Comparison of ENCODE assay signal across 15 cellular contexts in the genomic region with DNA sequence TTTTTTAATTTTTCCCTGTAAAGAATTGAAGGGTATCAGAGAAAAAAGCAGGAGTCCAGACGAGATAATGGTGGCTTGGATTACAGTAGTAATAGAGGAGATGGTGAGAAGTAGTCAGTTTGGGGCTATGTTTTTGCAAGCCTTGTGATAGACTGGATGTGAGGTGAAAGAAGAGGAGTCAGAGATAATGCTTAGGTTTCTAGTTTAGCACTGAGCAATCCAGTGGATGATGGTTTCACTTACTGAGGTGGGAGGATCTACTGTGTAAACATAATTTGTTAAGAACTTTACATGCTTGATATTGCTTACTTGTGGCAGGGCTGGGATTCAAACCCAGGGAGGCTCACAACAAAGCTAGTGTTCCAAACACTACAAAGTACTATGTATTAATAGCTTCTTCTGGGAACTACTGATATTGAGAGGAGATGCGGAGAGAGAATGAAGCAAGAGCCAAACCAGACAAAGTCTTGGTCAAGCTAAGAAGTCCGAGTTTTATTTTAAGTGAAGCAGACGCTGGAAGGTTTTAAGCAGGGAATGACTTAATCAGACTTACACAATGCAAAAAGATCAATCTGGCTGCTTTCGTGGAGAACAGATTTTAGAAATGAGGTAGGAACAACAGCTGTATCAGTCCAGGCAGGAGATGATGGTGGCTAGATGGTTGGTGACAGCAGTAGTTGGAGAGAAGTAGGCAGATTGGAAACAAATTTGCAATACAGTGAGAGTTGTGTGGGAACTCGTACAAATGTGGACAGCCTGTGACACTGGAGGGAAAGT. TPM values are rescaled to one million over a fixed set of nuclear protein-coding genes. Genes with fewer than 3 reads are reported as not detected.
DNase-seq lines count a peak whose midpoint lies in the region; ATAC-seq, FAIRE-seq and TF ChIP-seq lines count a peak whose summit lies in the region.
"Had no signal": no experiment of that assay in that cellular context is flagged by ENCODE, and none has a peak within 500 bp of the region (broad histone marks: within the 10 kb centered on the region; RNA-seq: fewer than 3 reads in every experiment).

No MANE protein-coding gene starts in this region.

- CTCF ChIA-PET in GM12878 (lab: Yijun Ruan, JAX) = interaction anchor here (0.6 to 1.3 kb wide), 3 partner anchors 9 to 134 kb away, joined by 3 to 7 read pairs (median 5); no protein-coding TSS in a partner anchor

- intact Hi-C loops in heart right ventricle (cut with DNase I) (no loop called here), left ventricle myocardium inferior (cut with micrococcal nuclease) (no loop called here), GM12878 (cut with micrococcal nuclease; ENCODE audit: unreplicated experiment) (no loop called here)

- no peaks in the 10 kb centered on the region for H3K9me3 ChIP-seq in heart right ventricle
- no peaks in the 10 kb centered on the region for H3K9me3 ChIP-seq in left ventricle myocardium inferior (replicated peaks)
- H3K9me3 ChIP-seq in GM12878 (replicated peaks; ENCODE audit: control insufficient read depth, insufficient read depth, low read length) = no peaks in the 10 kb centered on the region

- H3K4me3 ChIP-seq in heart right ventricle (no peak overlapping the region), left ventricle myocardium inferior (no peak overlapping the region), GM12878 (no peak overlapping the region)
- H3K4me3 ChIP-seq: cardiac muscle cell had no signal

- TF ChIP-seq EP300 in GM12878 (IDR thresholded peaks at IDR 0.05; ENCODE audit: borderline replicate concordance in 1 of 2, control insufficient read depth in 1 of 2, low read depth in 2 of 2, low read length in 2 of 2) = no peak

- TF ChIP-seq CTCF in heart right ventricle (IDR thresholded peaks at IDR 0.05) = no peak
- no peak for TF ChIP-seq CTCF in left ventricle myocardium inferior (IDR thresholded peaks at IDR 0.05; ENCODE audit: borderline replicate concordance)
- no peak for TF ChIP-seq CTCF in GM12878 (IDR thresholded peaks at IDR 0.05 in 2 of 3, conservative IDR thresholded peaks at IDR 0.05 in 1 of 3; ENCODE audit: control insufficient read depth in 2 of 3, extremely low read depth in 1 of 3, insufficient read depth in 1 of 3, low read depth in 3 of 3, low read length in 3 of 3)

- H3K9ac ChIP-seq in GM12878 (ENCODE audit: control insufficient read depth, insufficient read depth, low read length) = no peak overlapping the region

- no peak overlapping the region for H3K4me2 ChIP-seq in GM12878 (ENCODE audit: control insufficient read depth, insufficient read depth)

- WGBS in heart right ventricle, 2 donors = 72 to 85% methylated on average over 6 of the region's 6 CpGs
- WGBS in GM12878 (ENCODE audit: insufficient coverage, insufficient replicate concordance, low lambda C conversion rate, missing lambda C conversion rate) = 84% methylated on average over 6 of the region's 6 CpGs

- no peak for DNase-seq in heart right ventricle
- DNase-seq in left ventricle myocardium inferior = no peak
- DNase-seq in GM12878 (ENCODE audit: low read depth, low spot score) = no peak
- DNase-seq in left kidney (ENCODE audit: low read depth, low spot score) = peak; percentile 52
- DNase-seq in stromal cell of bone marrow (ENCODE audit: low read depth) = peak; percentile 26
- no peak for DNase-seq in HK-2 (ENCODE audit: unreplicated experiment)
- no peak for DNase-seq in HuH-7 (ENCODE audit: low spot score)
- DNase-seq in GDM1 (lab: John Stamatoyannopoulos, UW) = no peak
- DNase-seq: activated naive CD4-positive, alpha-beta T cell treated with anti-CD3 and anti-CD28 coated beads, Interleukin-2, amount 10 ng/mL, durations not matched to agents 7 days and 5 days; Calu3; endodermal cell; GF-D8; NCI-H1436 treated with DMSO at 0.1 percent for 48 hours; stimulated activated CD4-positive, alpha-beta T cell treated with anti-CD3 and anti-CD28 coated beads, Interleukin-4, amount 100 ng/mL, for 24 hours had no signal

- H3K27me3 ChIP-seq in heart right ventricle (no peaks in the 10 kb centered on the region), left ventricle myocardium inferior (ENCODE audit: low read depth) (no peaks in the 10 kb centered on the region), GM12878 (replicated peaks in 1 of 2; ENCODE audit: control insufficient read depth in 2 of 2, insufficient read depth in 2 of 2, low read length in 1 of 2) (no peaks in the 10 kb centered on the region)
- H3K27me3 ChIP-seq: cardiac muscle cell had no signal

- H3K27ac ChIP-seq in heart right ventricle (no peak overlapping the region), left ventricle myocardium inferior (replicated peaks) (no peak overlapping the region), GM12878 (ENCODE audit: control insufficient read depth, insufficient read depth) (no peak overlapping the region)

- POLR2A ChIA-PET in GM12878 (lab: Charles Lee) = interaction anchor here (1.0 to 1.2 kb wide), 2 partner anchors 8 to 14 kb away, joined by 3 to 9 read pairs; no protein-coding TSS in a partner anchor

- H3K4me1 ChIP-seq in heart right ventricle (peaks cover 3 to 61% (median 41%) of the 10 kb centered on the region in 9 donors), left ventricle myocardium inferior (peaks cover 64% of the 10 kb centered on the region), GM12878 (ENCODE audit: control insufficient read depth, insufficient read depth, low read length) (peaks cover 11% of the 10 kb centered on the region)

- H3K36me3 ChIP-seq in heart right ventricle (no peaks in the 10 kb centered on the region), left ventricle myocardium inferior (no peaks in the 10 kb centered on the region), GM12878 (ENCODE audit: control insufficient read depth in 2 of 2, insufficient read depth in 2 of 2, low read length in 1 of 2) (peaks cover 0 to under 1% of the 10 kb centered on the region in 2 experiments; a peak in 1 of 4 replicates)
- H3K36me3 ChIP-seq: cardiac muscle cell had no signal

- peak in 6 of 8 donors; percentile 8 to 56 (median 20) for ATAC-seq in heart right ventricle
- no peak; the same call in 2 of the 3 replicates for ATAC-seq in GM12878

- no peak for TF ChIP-seq RAD21 in GM12878 (IDR thresholded peaks at IDR 0.05; ENCODE audit: insufficient read depth, low read depth, low read length)

- RAD21 ChIA-PET in GM12878 (lab: Charles Lee; ENCODE audit: unreplicated experiment) = interaction anchor here (0.5 to 1.4 kb wide), 3 partner anchors 19 to 55 kb away, joined by 3 to 4 read pairs (median 3); no protein-coding TSS in a partner anchor

- no peak for FAIRE-seq in GM12878 (lab: Jason Lieb, UNC)

- H3K79me2 ChIP-seq in GM12878 (ENCODE audit: control insufficient read depth, insufficient read depth, low read length) = peaks cover 60% of the 10 kb centered on the region

- BruUV-seq in GM12878 (replicated peaks; lab: Mats Ljungman, UMichigan) = TSS peak; percentile 1

- SMC1A ChIA-PET in GM12878 (lab: Charles Lee; ENCODE audit: uncharacterized antibody, unreplicated experiment) = interaction anchor here (0.5 to 1.6 kb wide), 8 partner anchors 8 to 1090 kb away, joined by 3 to 4 read pairs (median 3); no protein-coding TSS in a partner anchor

- H4K20me1 ChIP-seq in GM12878 (ENCODE audit: control insufficient read depth, insufficient read depth) = no peaks in the 10 kb centered on the region; the same call in 1 of the 2 replicates

- in situ Hi-C loops in GM12878 (cut with MboI) = no loop called here

- H2AFZ ChIP-seq in GM12878 (ENCODE audit: control insufficient read depth, low read depth, low read length) = no peak overlapping the region

- TF ChIP-seq POLR2A in GM12878 (IDR thresholded peaks at IDR 0.05; ENCODE audit: low read depth, low read length) = no peak

TF ChIP-seq in GM12878, 131 proteins besides CTCF, POLR2A, EP300 and RAD21:
- no peak for TF ChIP-seq NRF1 (conservative IDR thresholded peaks at IDR 0.05; ENCODE audit: low read depth, low read length)
- TF ChIP-seq NFIC (IDR thresholded peaks at IDR 0.05; ENCODE audit: low read depth, low read length) = no peak
- no peak for TF ChIP-seq ZNF217 (IDR thresholded peaks at IDR 0.05)

RNA-seq across cellular contexts. Expression of gene ZFAND3, which starts 58.0 kb away (rescaled TPM):
- total RNA-seq in heart right ventricle (100 to 1,000 TPM in 7 of 10 donors, 10 to 100 TPM in 3; 79.5 to 123 (median 108) TPM), left ventricle myocardium inferior (81.8 TPM), GM12878 (2014; rRNA removed) (8.2 and 10.7 TPM in 2 replicates), GM12878 (2014; rRNA removed; fragmentation: Illumina TruSeq; extraction: Trizol) (18.2 and 19.1 TPM in 2 replicates), GM12878 (2021) (34.4 and 38.0 TPM in 2 replicates)
- polyA plus RNA-seq in heart right ventricle (10 to 100 TPM; 24.4 to 43.7 TPM), GM12878 (2011; rRNA removed) (16.0 and 17.0 TPM in 2 replicates), GM12878 (2014; fragmentation: Illumina TruSeq; extraction: Trizol) (29.1 and 34.3 TPM in 2 replicates), GM12878 (2014; fragmentation: Nextera tagmentation; extraction: Ambion mirVana) (1 to 10 TPM in 1 of 2 experiments, under 1 TPM in 1; 0.90 to 1.8 TPM), GM12878 (2014; rRNA removed) (16.9 and 17.2 TPM in 2 replicates), GM12878 (2016; fragmentation: Nextera tagmentation; extraction: Ambion mirVana) (10 to 100 TPM in 1 of 2 experiments, 1 to 10 TPM in 1; 5.3 to 15.7 TPM)
- total RNA-seq in GM12878 (2013; cell fraction: nucleolus; rRNA removed) = 26.2 and 26.9 TPM in 2 replicates
- 25.3 TPM for polyA plus RNA-seq in GM12878 (2011; ENCODE audit: low read depth)
- 9.5 and 13.2 TPM in 2 replicates for polyA plus RNA-seq in GM12878 (2011; cell fraction: cytosol; rRNA removed)
- 7.8 and 10.9 TPM in 2 replicates for polyA plus RNA-seq in GM12878 (2011; cell fraction: nucleus; rRNA removed)
- polyA plus RNA-seq in GM12878 (2012) = 50.6 and 56.3 TPM in 2 replicates
- 10.6 and 11.9 TPM in 2 replicates for polyA minus RNA-seq in GM12878 (2011; rRNA and poly(A)+ RNA removed)
- 13.6 and 16.2 TPM in 2 replicates for polyA minus RNA-seq in GM12878 (2011; cell fraction: cytosol; rRNA and poly(A)+ RNA removed)
- 10.0 and 25.9 TPM in 2 replicates for polyA minus RNA-seq in GM12878 (2011; cell fraction: nucleus; rRNA and poly(A)+ RNA removed)

Comparison
In these comparisons a context has a peak if more than half of its experiments do, and no peak if none do; other contexts are left out.
1. DNase-seq: peak in left kidney (single experiment) and stromal cell of bone marrow (single experiment); none in heart right ventricle (0 of 2), left ventricle myocardium inferior (single experiment), GM12878 (single experiment), HK-2 (single experiment), HuH-7 (single experiment) and GDM1 (single experiment).